10 cellular contexts compared by ENCODE assay signal in genomic region chr6:163943647-163944395, GRCh38.
DNase-seq lines count a peak whose midpoint lies in the region; ATAC-seq, FAIRE-seq and TF ChIP-seq lines count a peak whose summit lies in the region.
"Had no signal": no experiment of that assay in that cellular context is flagged by ENCODE, and none has a peak within 500 bp of the region (broad histone marks: within the 10 kb centered on the region; RNA-seq: fewer than 3 reads in every experiment).

No MANE protein-coding gene starts in this region.

- H3K4me1 ChIP-seq in astrocyte (ENCODE audit: insufficient read depth, low read length) = peaks cover 11% of the 10 kb centered on the region

- peak overlapping the region; percentile 51 for H3K4me3 ChIP-seq in astrocyte (ENCODE audit: insufficient read depth, low read depth, low read length)
- no peak overlapping the region for H3K4me3 ChIP-seq in WERI-Rb-1 (ENCODE audit: low read depth, low read length)

- H3K27ac ChIP-seq in astrocyte (ENCODE audit: low read depth, low read length) (no peak overlapping the region), WERI-Rb-1 (no peak overlapping the region)

- FAIRE-seq in astrocyte (lab: Jason Lieb, UNC) = no peak

- H2AFZ ChIP-seq in astrocyte (ENCODE audit: low read depth, low read length) = peak overlapping the region; percentile 67

- H3K27me3 Mint-ChIP-seq in astrocyte (ENCODE audit: low read depth, unreplicated experiment) = peaks cover 6% of the 10 kb centered on the region
- H3K27me3 Mint-ChIP-seq in osteocyte (ENCODE audit: unreplicated experiment) = no peaks in the 10 kb centered on the region
- peaks cover 18% of the 10 kb centered on the region for H3K27me3 Mint-ChIP-seq in activated CD4-positive, alpha-beta memory T cell treated with anti-CD3 and anti-CD28 coated beads for 36 hours

- H3K4me3 Mint-ChIP-seq in astrocyte (ENCODE audit: unreplicated experiment) (peak overlapping the region; percentile 60), osteocyte (ENCODE audit: unreplicated experiment) (peak overlapping the region; percentile 45)
- H3K4me3 Mint-ChIP-seq in activated CD4-positive, alpha-beta memory T cell treated with anti-CD3 and anti-CD28 coated beads for 36 hours = no peak overlapping the region
- H3K4me3 Mint-ChIP-seq: CD4-positive, CD25-positive, alpha-beta regulatory T cell had no signal

- intact Hi-C loops in left ventricle myocardium superior (cut with micrococcal nuclease) = no loop called here
- intact Hi-C loops in activated CD4-positive, alpha-beta memory T cell treated with anti-CD3 and anti-CD28 coated beads for 36 hours (cut with micrococcal nuclease) = no loop called here

- peak overlapping the region; percentile 84 for H3K4me2 ChIP-seq in astrocyte (ENCODE audit: low read length)

- peak; percentile 72 for ATAC-seq in left ventricle myocardium superior

- TF ChIP-seq CTCF in astrocyte (IDR thresholded peaks at IDR 0.05; ENCODE audit: insufficient read depth, low read depth, low read length) (no peak), osteocyte (IDR thresholded peaks at IDR 0.05) (no peak), WERI-Rb-1 (IDR thresholded peaks at IDR 0.05; ENCODE audit: low read depth, low read length) (no peak)

- no peaks in the 10 kb centered on the region for H3K36me3 ChIP-seq in astrocyte (ENCODE audit: insufficient read depth, low read length)
- no peaks in the 10 kb centered on the region for H3K36me3 ChIP-seq in WERI-Rb-1

- H3K9ac ChIP-seq in astrocyte (ENCODE audit: low read length) = peak overlapping the region; percentile 62

- H3K36me3 Mint-ChIP-seq in astrocyte (ENCODE audit: low read depth, unreplicated experiment) (no peaks in the 10 kb centered on the region), osteocyte (ENCODE audit: unreplicated experiment) (no peaks in the 10 kb centered on the region)
- H3K36me3 Mint-ChIP-seq in activated CD4-positive, alpha-beta memory T cell treated with anti-CD3 and anti-CD28 coated beads for 36 hours = no peaks in the 10 kb centered on the region
- H3K36me3 Mint-ChIP-seq: CD4-positive, CD25-positive, alpha-beta regulatory T cell had no signal

- no peaks in the 10 kb centered on the region for H3K9me3 ChIP-seq in astrocyte (ENCODE audit: insufficient read depth, low read depth, low read length)
- H3K9me3 ChIP-seq in WERI-Rb-1 (ENCODE audit: severe bottlenecking) = no peaks in the 10 kb centered on the region

- H3K9me3 Mint-ChIP-seq in astrocyte (ENCODE audit: unreplicated experiment) = no peaks in the 10 kb centered on the region
- no peaks in the 10 kb centered on the region for H3K9me3 Mint-ChIP-seq in osteocyte (ENCODE audit: unreplicated experiment)
- no peaks in the 10 kb centered on the region for H3K9me3 Mint-ChIP-seq in activated CD4-positive, alpha-beta memory T cell treated with anti-CD3 and anti-CD28 coated beads for 36 hours

- no peaks in the 10 kb centered on the region for H3K27me3 ChIP-seq in astrocyte (ENCODE audit: insufficient read depth, low read length)
- no peaks in the 10 kb centered on the region for H3K27me3 ChIP-seq in WERI-Rb-1 (ENCODE audit: insufficient read depth, low read depth, severe bottlenecking)

- no peaks in the 10 kb centered on the region for H4K20me1 ChIP-seq in astrocyte (ENCODE audit: insufficient read depth, low read length)

- peaks cover 5% of the 10 kb centered on the region for H3K4me1 Mint-ChIP-seq in astrocyte (ENCODE audit: low read depth, unreplicated experiment)
- peaks cover 13% of the 10 kb centered on the region for H3K4me1 Mint-ChIP-seq in osteocyte (ENCODE audit: unreplicated experiment)
- peaks cover 2% of the 10 kb centered on the region for H3K4me1 Mint-ChIP-seq in activated CD4-positive, alpha-beta memory T cell treated with anti-CD3 and anti-CD28 coated beads for 36 hours (ENCODE audit: low read depth)
- H3K4me1 Mint-ChIP-seq: CD4-positive, CD25-positive, alpha-beta regulatory T cell had no signal

- H3K27ac Mint-ChIP-seq in astrocyte (ENCODE audit: unreplicated experiment) (peak overlapping the region; percentile 80), osteocyte (ENCODE audit: unreplicated experiment) (no peak overlapping the region)
- no peak overlapping the region for H3K27ac Mint-ChIP-seq in activated CD4-positive, alpha-beta memory T cell treated with anti-CD3 and anti-CD28 coated beads for 36 hours
- H3K27ac Mint-ChIP-seq: CD4-positive, CD25-positive, alpha-beta regulatory T cell had no signal

- H3K79me2 ChIP-seq in astrocyte (ENCODE audit: insufficient read depth, low read length) = no peaks in the 10 kb centered on the region

- CTCF ChIA-PET in activated CD4-positive, alpha-beta memory T cell treated with anti-CD3 and anti-CD28 coated beads for 36 hours (lab: Charles Lee) = no interaction called here

- POLR2A ChIA-PET in activated CD4-positive, alpha-beta memory T cell treated with anti-CD3 and anti-CD28 coated beads for 36 hours (lab: Charles Lee) = no interaction called here

- DNase-seq in ELR (ENCODE audit: low read depth) (peak; percentile 24), astrocyte (ENCODE audit: low read depth) (peak; percentile 47), left ventricle myocardium superior (peak; percentile 66), osteocyte (ENCODE audit: extremely low spot score, unreplicated experiment) (no peak), SW 1271 (lab: John Stamatoyannopoulos, UW) (no peak), WERI-Rb-1 (no peak), GOT3 (lab: John Stamatoyannopoulos, UW) (no peak)
- DNase-seq in activated CD4-positive, alpha-beta memory T cell treated with anti-CD3 and anti-CD28 coated beads for 36 hours = no peak
- DNase-seq: CD4-positive, CD25-positive, alpha-beta regulatory T cell; stimulated activated CD4-positive, alpha-beta T cell treated with anti-CD3 and anti-CD28 coated beads, Interleukin-2, amount 100 ng/mL, for 48 hours had no signal

Comparison
In these comparisons a context has a peak if more than half of its experiments do, and no peak if none do; other contexts are left out.
1. DNase-seq: peak in ELR (single experiment), astrocyte (single experiment) and left ventricle myocardium superior (single experiment); none in osteocyte (single experiment), SW 1271 (0 of 2), activated CD4-positive, alpha-beta memory T cell treated with anti-CD3 and anti-CD28 coated beads for 36 hours (single experiment), WERI-Rb-1 (single experiment) and GOT3 (single experiment).